ENCODE assay signal across 8 cellular contexts in genomic region chr7:151226875-151227782, GRCh38. TPM values are rescaled to one million over a fixed set of nuclear protein-coding genes. Genes with fewer than 3 reads are reported as not detected.
DNase-seq lines count a peak whose midpoint lies in the region; ATAC-seq and TF ChIP-seq lines count a peak whose summit lies in the region.

Gene ABCF2 (minus strand): TSS chr7:151227205. CDS start chr7:151226458, 747 bp downstream.

- in situ Hi-C loops in KBM-7 (cut with MboI; ENCODE audit: low pct_unique_long_range_greater_than_20kb, low sequenced_read_pairs) = no loop called here

- peak within 1 kb of the TSS; percentile 97 for H3K27ac Mint-ChIP-seq in activated T-cell treated with anti-CD3 and anti-CD28 coated beads, Interleukin-2, amount 50 U/mL, for 24 hours

- peak; percentile 99 for ATAC-seq in GM21717 (IDR thresholded peaks at IDR 0.05; ENCODE audit: unreplicated experiment)

- DNase-seq in DMS153 treated with DMSO at 0.1 percent for 48 hours (lab: John Stamatoyannopoulos, UW; ENCODE audit: unreplicated experiment) (peak; percentile 82), KBM-7 (peak; percentile 98), erythroblast (lab: John Stamatoyannopoulos, UW) (peak; percentile 98 to 99)
- DNase-seq in activated T-cell treated with anti-CD3 and anti-CD28 coated beads, Interleukin-2, amount 50 U/mL, for 24 hours = peak; percentile 99
- DNase-seq in stimulated activated CD8-positive, alpha-beta memory T cell treated with anti-CD3 and anti-CD28 coated beads, Interleukin-7, amount 100 ng/mL, for 1 hour (ENCODE audit: low read depth in 2 of 2) = peak; percentile 95 to 98

- no peaks in the 10 kb centered on the region for H3K9me3 ChIP-seq in mucosa of stomach (ENCODE audit: control insufficient read depth, low read length)

- H3K9ac ChIP-seq in mucosa of stomach (ENCODE audit: low read length) = peak within 1 kb of the TSS; percentile 71

- peak within 1 kb of the TSS; percentile 32 for H3K4me3 ChIP-seq in mucosa of stomach (ENCODE audit: low read length)

- H3K27me3 ChIP-seq in mucosa of stomach (ENCODE audit: control insufficient read depth, insufficient read depth, low read length) = no peaks in the 10 kb centered on the region

- no peaks in the 10 kb centered on the region for H3K36me3 ChIP-seq in mucosa of stomach (ENCODE audit: control insufficient read depth, insufficient read depth, low read length)

- H3K4me3 Mint-ChIP-seq in activated T-cell treated with anti-CD3 and anti-CD28 coated beads, Interleukin-2, amount 50 U/mL, for 24 hours = peak within 1 kb of the TSS; percentile 96

- H3K9me3 Mint-ChIP-seq in activated T-cell treated with anti-CD3 and anti-CD28 coated beads, Interleukin-2, amount 50 U/mL, for 24 hours = no peaks in the 10 kb centered on the region

- H3K27me3 Mint-ChIP-seq in activated T-cell treated with anti-CD3 and anti-CD28 coated beads, Interleukin-2, amount 50 U/mL, for 24 hours = no peaks in the 10 kb centered on the region

- peak; percentile 57 for TF ChIP-seq POLR2A in erythroblast (IDR thresholded peaks at IDR 0.05; ENCODE audit: low read length)

- peaks cover 22% of the 10 kb centered on the region for H3K4me1 ChIP-seq in mucosa of stomach (ENCODE audit: control insufficient read depth, insufficient read depth, low read length)

- H3K4me1 Mint-ChIP-seq in activated T-cell treated with anti-CD3 and anti-CD28 coated beads, Interleukin-2, amount 50 U/mL, for 24 hours (ENCODE audit: low read depth) = peaks cover 48% of the 10 kb centered on the region

- peaks cover 52% of the 10 kb centered on the region for H3K36me3 Mint-ChIP-seq in activated T-cell treated with anti-CD3 and anti-CD28 coated beads, Interleukin-2, amount 50 U/mL, for 24 hours (ENCODE audit: low read depth)

TF ChIP-seq in PFSK-1, 5 proteins besides CTCF, POLR2A, EP300 and RAD21:
- TF ChIP-seq FOXP2 (optimal IDR thresholded peaks at IDR 0.05; ENCODE audit: borderline replicate concordance, extremely low read depth, extremely low read length, insufficient read depth) (peak; percentile 24), REST (IDR thresholded peaks at IDR 0.05; ENCODE audit: insufficient read depth in 1 of 2, low read depth in 2 of 2, low read length in 2 of 2) (no peak), POLR2AphosphoS5 (IDR thresholded peaks at IDR 0.05; ENCODE audit: low read depth, low read length) (peak; percentile 70; the same call in 1 of the 2 replicates), TAF1 (IDR thresholded peaks at IDR 0.05; ENCODE audit: borderline replicate concordance, insufficient read depth, low read length) (peak; percentile 52; the same call in 1 of the 2 replicates), SIN3A (IDR thresholded peaks at IDR 0.05; ENCODE audit: borderline replicate concordance, insufficient read depth, low read length) (0 out of 2 replicates have a peak, but pooled peaks have one; percentile 24)
TF ChIP-seq in PFSK-1: peak in this region for 4.

RNA-seq across cellular contexts. Expression of gene ABCF2, which starts in this region (rescaled TPM):
- 71.1 TPM for polyA plus RNA-seq in PFSK-1 (2012; ENCODE audit: insufficient read length, low read depth)

Comparison
In these comparisons a context has a peak if more than half of its experiments do, and no peak if none do; other contexts are left out.
1. Peak in every context shown above with its lines: DNase-seq, ATAC-seq and H3K4me3 ChIP-seq.